In genomic region chr20:35539756-35540212, GRCh38 we compare ENCODE assay signal across 1 cellular context.
TF ChIP-seq lines count a peak whose summit lies in the region.

No MANE protein-coding gene starts in this region.

TF ChIP-seq in HEK293, 187 proteins besides CTCF, POLR2A, EP300 and RAD21 (continued from another document and continues in another):
- no peak for TF ChIP-seq AEBP2 (tag by site-specific recombination; IDR thresholded peaks at IDR 0.05; ENCODE audit: borderline replicate concordance)
- TF ChIP-seq ZNF488 (tag by site-specific recombination; IDR thresholded peaks at IDR 0.05), result no peak
- TF ChIP-seq ZNF239 (tag by site-specific recombination; IDR thresholded peaks at IDR 0.05), result no peak
- TF ChIP-seq ZNF311 (tag by site-specific recombination; IDR thresholded peaks at IDR 0.05; ENCODE audit: borderline replicate concordance), result no peak
- TF ChIP-seq ZNF664 (tag by site-specific recombination; IDR thresholded peaks at IDR 0.05), result no peak
- TF ChIP-seq YY1 (tag by site-specific recombination; IDR thresholded peaks at IDR 0.05), result no peak
- TF ChIP-seq ZNF341 (tag by site-specific recombination; IDR thresholded peaks at IDR 0.05; ENCODE audit: low read depth), result no peak
- no peak for TF ChIP-seq ZIC2 (tag by site-specific recombination; IDR thresholded peaks at IDR 0.05)
- no peak for TF ChIP-seq KLF7 (tag by site-specific recombination; IDR thresholded peaks at IDR 0.05; ENCODE audit: borderline replicate concordance)
- TF ChIP-seq ZFP69B (tag by site-specific recombination; IDR thresholded peaks at IDR 0.05), result no peak
- no peak for TF ChIP-seq BCL6B (tag by site-specific recombination; IDR thresholded peaks at IDR 0.05)
- TF ChIP-seq GLIS1 (tag by site-specific recombination; IDR thresholded peaks at IDR 0.05), result 0 out of 2 replicates have a peak, but pooled peaks have one; percentile 24
- TF ChIP-seq ZNF777 (tag by site-specific recombination; IDR thresholded peaks at IDR 0.05; ENCODE audit: borderline replicate concordance), result no peak
- no peak for TF ChIP-seq ZNF433 (tag by site-specific recombination; IDR thresholded peaks at IDR 0.05; ENCODE audit: low read depth)
- no peak for TF ChIP-seq ZNF280D (tag by site-specific recombination; IDR thresholded peaks at IDR 0.05)
- TF ChIP-seq ZNF548 (tag by site-specific recombination; IDR thresholded peaks at IDR 0.05), result no peak
- no peak; the same call in 1 of the 2 replicates for TF ChIP-seq ZNF184 (tag by site-specific recombination; IDR thresholded peaks at IDR 0.05)
- TF ChIP-seq TCF7L2 (IDR thresholded peaks at IDR 0.05; ENCODE audit: borderline replicate concordance, low read depth, low read length), result no peak
- TF ChIP-seq ZNF292 (tag by site-specific recombination; IDR thresholded peaks at IDR 0.05; ENCODE audit: borderline replicate concordance, low read depth), result no peak
- no peak for TF ChIP-seq ZNF704 (tag by site-specific recombination; IDR thresholded peaks at IDR 0.05)
- TF ChIP-seq ZNF112 (tag by site-specific recombination; IDR thresholded peaks at IDR 0.05), result no peak
- TF ChIP-seq TRIM28 (IDR thresholded peaks at IDR 0.05; ENCODE audit: borderline replicate concordance, low read length), result 0 out of 2 replicates have a peak, but pooled peaks have one; percentile 41
- TF ChIP-seq ZNF670 (tag by site-specific recombination; IDR thresholded peaks at IDR 0.05; ENCODE audit: low read depth), result no peak
- TF ChIP-seq ZBTB8A (tag by site-specific recombination; IDR thresholded peaks at IDR 0.05), result no peak
- TF ChIP-seq HOXC10 (CRISPR knock-in tag; IDR thresholded peaks at IDR 0.05), result no peak
- peak; percentile 74 for TF ChIP-seq ZNF518A (tag by site-specific recombination; conservative IDR thresholded peaks at IDR 0.05; ENCODE audit: low read depth)
- TF ChIP-seq HIC1 (tag by site-specific recombination; IDR thresholded peaks at IDR 0.05), result no peak
- no peak for TF ChIP-seq MZF1 (tag by site-specific recombination; IDR thresholded peaks at IDR 0.05; ENCODE audit: borderline replicate concordance)
- no peak for TF ChIP-seq ZNF398 (tag by site-specific recombination; IDR thresholded peaks at IDR 0.05)
- no peak for TF ChIP-seq KLF17 (tag by site-specific recombination; IDR thresholded peaks at IDR 0.05)
- no peak for TF ChIP-seq ZNF248 (tag by site-specific recombination; IDR thresholded peaks at IDR 0.05)
- no peak for TF ChIP-seq ZNF155 (tag by site-specific recombination; IDR thresholded peaks at IDR 0.05)
- TF ChIP-seq ZNF175 (tag by site-specific recombination; IDR thresholded peaks at IDR 0.05), result no peak
- TF ChIP-seq SP7 (tag by site-specific recombination; IDR thresholded peaks at IDR 0.05), result peak; percentile 61; the same call in 1 of the 2 replicates
- TF ChIP-seq ZNF513 (tag by site-specific recombination; IDR thresholded peaks at IDR 0.05), result no peak
- TF ChIP-seq OSR2 (tag by site-specific recombination; IDR thresholded peaks at IDR 0.05), result peak; percentile 42
- TF ChIP-seq SP3 (tag by site-specific recombination; IDR thresholded peaks at IDR 0.05), result peak; percentile 41; the same call in 1 of the 2 replicates
